10 cellular contexts compared by ENCODE assay signal in the genomic region with DNA sequence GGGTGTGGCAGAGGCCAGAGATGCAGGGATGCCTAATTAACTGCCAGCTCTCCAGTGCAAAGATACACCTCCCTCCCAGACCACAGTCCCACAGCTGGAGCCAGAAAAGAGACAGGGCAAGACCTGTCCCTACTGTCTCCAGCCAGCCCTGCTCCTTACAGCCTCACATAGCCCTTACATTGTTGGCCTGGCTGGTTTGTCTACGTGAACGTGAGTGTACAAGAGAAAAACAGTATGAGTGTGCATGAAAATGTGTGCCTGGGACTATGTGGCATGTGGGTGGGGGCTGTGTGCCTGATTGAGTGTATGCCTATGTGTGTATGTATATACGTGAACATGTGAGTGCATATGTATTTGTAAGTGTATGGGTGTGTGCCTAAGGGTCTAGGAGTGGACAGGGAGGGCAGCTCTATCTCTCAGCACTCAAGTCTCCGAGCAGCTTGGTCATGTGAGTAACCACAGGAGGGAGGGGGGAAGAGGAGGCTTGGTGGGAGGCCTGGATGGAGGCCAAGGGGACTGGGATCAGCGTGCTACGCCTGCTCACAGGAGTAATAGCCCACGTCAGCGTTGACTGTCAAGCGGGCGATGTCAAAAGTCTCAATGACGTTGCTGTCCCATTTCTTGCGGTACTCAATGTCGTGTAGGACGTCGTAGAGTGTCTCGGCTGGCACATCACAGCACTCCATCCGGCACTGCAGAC. TPM values are rescaled to one million over a fixed set of nuclear protein-coding genes. Genes with fewer than 3 reads are reported as not detected.
A peak's percentile ranks its signal among the peaks of the same experiment; 100 is the strongest.
DNase-seq lines count a peak whose midpoint lies in the region; ATAC-seq and TF ChIP-seq lines count a peak whose summit lies in the region.
"Had no signal": no experiment of that assay in that cellular context is flagged by ENCODE, and none has a peak within 500 bp of the region (broad histone marks: within the 10 kb centered on the region; RNA-seq: fewer than 3 reads in every experiment).

No MANE protein-coding gene starts in this region.

- no peak overlapping the region for H3K4me3 ChIP-seq in AG04450 (ENCODE audit: low read depth, low read length)

- ATAC-seq in CD4-positive, alpha-beta T cell (ENCODE audit: poor library complexity), result no peak
- ATAC-seq in GM18868 (IDR thresholded peaks at IDR 0.05; ENCODE audit: unreplicated experiment), result no peak

- H3K4me3 Mint-ChIP-seq in brain, result no peak overlapping the region
- no peak overlapping the region for H3K4me3 Mint-ChIP-seq in mesothelial cell of epicardium
- H3K4me3 Mint-ChIP-seq in CD4-positive, alpha-beta T cell, result no peak overlapping the region

- H3K27ac Mint-ChIP-seq in brain (peak overlapping the region; percentile 24 to 86 (median 32)), mesothelial cell of epicardium (peak overlapping the region; percentile 39)
- H3K27ac Mint-ChIP-seq in CD4-positive, alpha-beta T cell, result no peak overlapping the region

- peaks cover 46% of the 10 kb centered on the region for H3K36me3 Mint-ChIP-seq in brain
- H3K36me3 Mint-ChIP-seq in mesothelial cell of epicardium, result peaks cover 32% of the 10 kb centered on the region
- peaks cover 22% of the 10 kb centered on the region for H3K36me3 Mint-ChIP-seq in CD4-positive, alpha-beta T cell (ENCODE audit: low read depth)

- POLR2A ChIA-PET in AG04450 (lab: Yijun Ruan, JAX), result interaction anchor here (0.6 kb wide), 1 partner anchor 385 kb away, joined by 5 read pairs; no protein-coding TSS in a partner anchor
- POLR2A ChIA-PET in CD4-positive, alpha-beta T cell (lab: Charles Lee), result no interaction called here

- H3K27ac ChIP-seq in AG04450 (ENCODE audit: low read depth, low read length), result peak overlapping the region; percentile 77
- H3K27ac ChIP-seq in CD4-positive, alpha-beta T cell (ENCODE audit: low read depth, low read length), result no peak overlapping the region

- H3K9me3 ChIP-seq in AG04450 (ENCODE audit: control insufficient read depth, insufficient read depth, low read length), result peaks cover 3% of the 10 kb centered on the region; the same call in 1 of the 2 replicates
- no peaks in the 10 kb centered on the region for H3K9me3 ChIP-seq in CD4-positive, alpha-beta T cell (ENCODE audit: control insufficient read depth, low read length)

- peak; percentile 82 for DNase-seq in AG04450 (ENCODE audit: low read depth, low spot score)
- DNase-seq in NCI-H128 (lab: John Stamatoyannopoulos, UW; ENCODE audit: unreplicated experiment), result peak; percentile 45
- peak in 1 of 2 experiments; percentile 66 for DNase-seq in mesothelial cell of epicardium (ENCODE audit: low spot score in 2 of 2, unreplicated experiment in 2 of 2)
- no peak for DNase-seq in CD4-positive, alpha-beta T cell
- DNase-seq in mesenteric fat pad (ENCODE audit: low spot score), result no peak
- no peak for DNase-seq in activated effector memory CD4-positive, alpha-beta T cell treated with Interleukin-2 at 50 U/mL for 16 hours
- DNase-seq: activated CD4-positive, alpha-beta T cell treated with anti-CD3 and anti-CD28 coated beads for 4 hours; NCI-H526 had no signal

- intact Hi-C loops in CD4-positive, alpha-beta T cell (cut with DNase I, micrococcal nuclease), result no loop called here

- H3K27me3 Mint-ChIP-seq in brain, result peaks cover 3% of the 10 kb centered on the region
- no peaks in the 10 kb centered on the region for H3K27me3 Mint-ChIP-seq in mesothelial cell of epicardium (ENCODE audit: low read depth)
- no peaks in the 10 kb centered on the region for H3K27me3 Mint-ChIP-seq in CD4-positive, alpha-beta T cell

- CTCF ChIA-PET in AG04450 (lab: Charles Lee), result no interaction called here
- CTCF ChIA-PET in CD4-positive, alpha-beta T cell (lab: Charles Lee), result no interaction called here

- H3K27me3 ChIP-seq in AG04450 (ENCODE audit: control insufficient read depth, insufficient read depth, low read length), result no peaks in the 10 kb centered on the region
- no peaks in the 10 kb centered on the region for H3K27me3 ChIP-seq in CD4-positive, alpha-beta T cell (ENCODE audit: control insufficient read depth, insufficient read depth, low read length)

- H3K9me3 Mint-ChIP-seq in brain, result no peaks in the 10 kb centered on the region
- no peaks in the 10 kb centered on the region for H3K9me3 Mint-ChIP-seq in mesothelial cell of epicardium
- H3K9me3 Mint-ChIP-seq in CD4-positive, alpha-beta T cell, result no peaks in the 10 kb centered on the region

- H3K4me1 Mint-ChIP-seq in brain, result peaks cover 27% of the 10 kb centered on the region
- H3K4me1 Mint-ChIP-seq in mesothelial cell of epicardium, result peaks cover 15% of the 10 kb centered on the region
- H3K4me1 Mint-ChIP-seq in CD4-positive, alpha-beta T cell (ENCODE audit: low read depth), result no peaks in the 10 kb centered on the region

- TF ChIP-seq CTCF in AG04450 (IDR thresholded peaks at IDR 0.05; ENCODE audit: low read depth, low read length), result no peak
- TF ChIP-seq CTCF in brain (conservative IDR thresholded peaks at IDR 0.05), result no peak
- no peak for TF ChIP-seq CTCF in mesothelial cell of epicardium (IDR thresholded peaks at IDR 0.05; ENCODE audit: unreplicated experiment)
- TF ChIP-seq CTCF in CD4-positive, alpha-beta T cell (IDR thresholded peaks at IDR 0.05), result no peak

RNA-seq across cellular contexts. Expression of gene ARAP1, which starts 6.6 kb away (rescaled TPM):
- polyA plus RNA-seq in AG04450 (2011; rRNA removed), result 52.4 and 74.8 TPM in 2 replicates
- polyA minus RNA-seq in AG04450 (2011; rRNA and poly(A)+ RNA removed), result 90.3 and 129 TPM in 2 replicates
- polyA plus RNA-seq in brain (ENCODE audit: insufficient read depth, low read depth, low replicate concordance), result 36.6 TPM
- 154 to 163 TPM (median 155 TPM) in 3 replicates for total RNA-seq in mesothelial cell of epicardium
- total RNA-seq in CD4-positive, alpha-beta T cell, result 10 to 100 TPM; 65.7 to 69.8 TPM
- total RNA-seq in mesenteric fat pad, result 80.6 TPM

RNA-seq across cellular contexts. Expression of gene STARD10, which starts 35.0 kb away (rescaled TPM):
- 38.4 and 49.0 TPM in 2 replicates for polyA plus RNA-seq in AG04450 (2011; rRNA removed)
- polyA minus RNA-seq in AG04450 (2011; rRNA and poly(A)+ RNA removed), result 31.1 and 45.9 TPM in 2 replicates
- 109 TPM for polyA plus RNA-seq in brain (ENCODE audit: insufficient read depth, low read depth, low replicate concordance)
- total RNA-seq in mesothelial cell of epicardium, result 51.1 to 54.9 TPM (median 54.7 TPM) in 3 replicates
- 10 to 100 TPM; 10.5 to 12.9 TPM for total RNA-seq in CD4-positive, alpha-beta T cell
- total RNA-seq in mesenteric fat pad, result 9.0 TPM

RNA-seq across cellular contexts. Expression of gene ATG16L2, which starts 55.4 kb away (rescaled TPM):
- polyA plus RNA-seq in AG04450 (2011; rRNA removed) (4.2 and 5.3 TPM in 2 replicates), brain (ENCODE audit: insufficient read depth, low read depth, low replicate concordance) (6.2 TPM)
- 5.6 and 5.8 TPM in 2 replicates for polyA minus RNA-seq in AG04450 (2011; rRNA and poly(A)+ RNA removed)
- total RNA-seq in mesothelial cell of epicardium (44.0 to 48.0 TPM (median 45.0 TPM) in 3 replicates), mesenteric fat pad (29.5 TPM)
- total RNA-seq in CD4-positive, alpha-beta T cell, result 10 to 100 TPM; 58.3 to 61.6 TPM

Comparison
In these comparisons a context has a peak if more than half of its experiments do, and no peak if none do; other contexts are left out.
1. DNase-seq: peak in AG04450 (single experiment) and NCI-H128 (single experiment); none in CD4-positive, alpha-beta T cell (0 of 10), mesenteric fat pad (single experiment) and activated effector memory CD4-positive, alpha-beta T cell treated with Interleukin-2 at 50 U/mL for 16 hours (single experiment).